In the genomic region with DNA sequence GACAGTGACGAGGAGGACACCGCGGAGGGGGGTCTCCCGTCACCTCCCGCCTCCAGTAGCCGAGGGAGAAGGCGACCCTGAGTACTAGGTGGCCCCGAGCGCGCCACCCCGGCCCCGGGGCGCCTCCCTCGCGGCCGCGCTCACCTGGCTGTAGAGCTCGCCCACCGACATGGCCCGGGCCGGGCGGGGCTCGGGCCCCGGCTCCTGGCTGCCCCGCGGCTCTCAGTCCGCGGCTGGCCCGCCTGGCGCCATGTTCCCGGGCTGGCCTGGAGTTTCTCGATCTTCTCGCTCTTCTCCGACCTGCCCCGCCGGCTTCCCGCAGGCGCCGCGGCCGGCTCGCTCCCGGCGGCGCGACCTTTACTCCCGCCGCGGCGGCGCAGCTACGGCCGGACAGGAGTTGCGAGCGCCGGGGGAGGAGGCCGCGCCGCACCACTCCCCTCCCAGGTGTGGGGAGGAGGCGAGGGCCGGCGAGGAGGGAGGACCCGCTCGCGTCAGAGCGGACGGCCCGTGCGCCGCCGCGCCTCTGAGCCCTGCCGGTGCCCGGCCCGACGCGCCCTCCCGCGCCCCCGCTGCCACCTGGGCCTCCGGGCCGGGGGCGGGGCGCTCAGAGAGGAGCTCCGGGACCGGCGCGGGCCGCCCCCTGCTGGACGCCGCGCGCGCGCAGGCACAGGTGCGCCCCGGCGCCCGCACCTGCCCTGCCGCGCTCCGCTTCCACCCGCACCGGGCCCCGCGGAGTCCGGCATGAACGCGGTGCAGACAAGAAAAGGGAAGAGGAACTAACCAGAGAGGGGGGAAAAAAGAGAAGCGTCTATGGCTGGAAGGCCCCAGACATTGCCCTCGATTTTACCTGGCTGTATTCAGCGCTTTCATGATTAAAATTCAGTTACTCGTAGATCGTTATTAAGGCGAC, we compare ENCODE assay signal across 8 cellular contexts. TPM values are rescaled to one million over a fixed set of nuclear protein-coding genes. Genes with fewer than 3 reads are reported as not detected.
DNase-seq lines count a peak whose midpoint lies in the region; ATAC-seq, FAIRE-seq and TF ChIP-seq lines count a peak whose summit lies in the region.

A gene (minus strand): TSS at position 525 of the 910 bp plus-strand sequence. CDS start 354 bp downstream, at position 171.

- H3K9me3 ChIP-seq in CD4-positive, CD25-positive, alpha-beta regulatory T cell (ENCODE audit: control insufficient read depth in 2 of 2, low read length in 2 of 2) = no peaks in the 10 kb centered on the region
- no peaks in the 10 kb centered on the region; the same call in none of the 2 replicates for H3K9me3 ChIP-seq in SJSA1 (replicated peaks)
- no peaks in the 10 kb centered on the region for H3K9me3 ChIP-seq in adrenal gland (replicated peaks in 1 of 3)
- no peaks in the 10 kb centered on the region for H3K9me3 ChIP-seq in keratinocyte (ENCODE audit: control insufficient read depth, low read depth, low read length)

- no peak for FAIRE-seq in keratinocyte (lab: Jason Lieb, UNC)

- no peaks in the 10 kb centered on the region for H4K20me1 ChIP-seq in keratinocyte (ENCODE audit: control insufficient read depth, extremely low read depth, insufficient read depth, low read length)

- peak within 1 kb of the TSS; percentile 26 for H2AFZ ChIP-seq in keratinocyte (ENCODE audit: control insufficient read depth, low read length)

- H3K36me3 Mint-ChIP-seq in CD4-positive, CD25-positive, alpha-beta regulatory T cell = no peaks in the 10 kb centered on the region

- no peaks in the 10 kb centered on the region for H3K9me1 ChIP-seq in keratinocyte (ENCODE audit: control insufficient read depth, extremely low read depth, insufficient read depth, low read length)

- DNase-seq in CD4-positive, CD25-positive, alpha-beta regulatory T cell = peak; percentile 5 to 44 (median 33)
- DNase-seq in SJSA1 (ENCODE audit: low read depth in 1 of 2, low spot score in 2 of 2) (no peak), adrenal gland (peak in 6 of 7 donors; percentile 34 to 55 (median 46)), keratinocyte (ENCODE audit: low read depth, low spot score) (no peak), hippocampal formation (lab: John Stamatoyannopoulos, UW) (no peak)
- peak; percentile 57 to 73 for DNase-seq in stimulated activated CD4-positive, alpha-beta T cell treated with anti-CD3 and anti-CD28 coated beads, Interleukin-2, amount 100 ng/mL, for 24 hours

- 1 to 25% (median 3%) methylated on average over 6 to 114 of the region's 115 CpGs for WGBS in adrenal gland, 4 donors

- H3K9ac ChIP-seq in keratinocyte (ENCODE audit: control insufficient read depth, extremely low read depth, insufficient read depth, low read length) = peak within 1 kb of the TSS; percentile 37

- no peaks in the 10 kb centered on the region for H3K36me3 ChIP-seq in CD4-positive, CD25-positive, alpha-beta regulatory T cell (ENCODE audit: control insufficient read depth, insufficient read depth, low read length)
- no peaks in the 10 kb centered on the region for H3K36me3 ChIP-seq in SJSA1
- H3K36me3 ChIP-seq in adrenal gland (replicated peaks in 1 of 2) = no peaks in the 10 kb centered on the region
- H3K36me3 ChIP-seq in keratinocyte (ENCODE audit: control insufficient read depth in 2 of 2, extremely low read depth in 1 of 2, insufficient read depth in 2 of 2, low read length in 2 of 2) = no peaks in the 10 kb centered on the region

- peaks cover 24% of the 10 kb centered on the region for H3K27me3 ChIP-seq in CD4-positive, CD25-positive, alpha-beta regulatory T cell (ENCODE audit: control insufficient read depth, insufficient read depth, low read length)
- peaks cover 76% of the 10 kb centered on the region for H3K27me3 ChIP-seq in SJSA1 (replicated peaks)
- H3K27me3 ChIP-seq in adrenal gland = peaks cover 16% of the 10 kb centered on the region
- peaks cover 47% of the 10 kb centered on the region for H3K27me3 ChIP-seq in keratinocyte (ENCODE audit: control insufficient read depth, extremely low read depth, insufficient read depth, low read length)

- dilution Hi-C loops in keratinocyte (cut with MboI; ENCODE audit: extremely low pct_ligation_motif_present, low sequenced_read_pairs) = no loop called here

- H3K27me3 Mint-ChIP-seq in CD4-positive, CD25-positive, alpha-beta regulatory T cell = peaks cover 67% of the 10 kb centered on the region

- TF ChIP-seq CTCF in adrenal gland (IDR thresholded peaks at IDR 0.05) = peak in 3 of 6 experiments; percentile 48 to 62 (median 55)
- TF ChIP-seq CTCF in keratinocyte (optimal IDR thresholded peaks at IDR 0.05 in 1 of 3, IDR thresholded peaks at IDR 0.05 in 1 of 3, conservative IDR thresholded peaks at IDR 0.05 in 1 of 3; ENCODE audit: extremely low read depth in 1 of 3, insufficient read depth in 2 of 3, low read length in 3 of 3) = peak in 1 of 3 experiments; percentile 65

- peak within 1 kb of the TSS; percentile 75 for H3K4me2 ChIP-seq in keratinocyte (ENCODE audit: control insufficient read depth, extremely low read depth, insufficient read depth, low read depth, low read length)

- peak within 1 kb of the TSS in 3 of 4 donors; percentile 55 to 71 (median 69) for H3K4me3 Mint-ChIP-seq in CD4-positive, CD25-positive, alpha-beta regulatory T cell

- no peak within 1 kb of the TSS for H3K4me3 ChIP-seq in CD4-positive, CD25-positive, alpha-beta regulatory T cell (ENCODE audit: low read depth, low read length)
- H3K4me3 ChIP-seq in SJSA1 = peak within 1 kb of the TSS; percentile 15; the same call in 1 of the 2 replicates
- peak within 1 kb of the TSS in 2 of 4 donors; percentile 34 to 67 for H3K4me3 ChIP-seq in adrenal gland
- peak within 1 kb of the TSS; percentile 49 to 66 (median 49) for H3K4me3 ChIP-seq in keratinocyte (ENCODE audit: control insufficient read depth in 2 of 3, extremely low read depth in 1 of 3, insufficient read depth in 2 of 3, low read depth in 1 of 3, low read length in 3 of 3)

- peak; percentile 63 to 66 for ATAC-seq in CD4-positive, CD25-positive, alpha-beta regulatory T cell (ENCODE audit: low read depth in 2 of 2)
- peak; percentile 81 for ATAC-seq in GM19351 (IDR thresholded peaks at IDR 0.05; ENCODE audit: unreplicated experiment)
- ATAC-seq in HG03558 (IDR thresholded peaks at IDR 0.05; ENCODE audit: extremely low read depth, unreplicated experiment) = peak; percentile 70

- no peaks in the 10 kb centered on the region for H3K79me2 ChIP-seq in keratinocyte (ENCODE audit: control insufficient read depth, insufficient read depth, low read length)

- H3K27ac Mint-ChIP-seq in CD4-positive, CD25-positive, alpha-beta regulatory T cell = no peak within 1 kb of the TSS

- no peaks in the 10 kb centered on the region for H3K4me1 ChIP-seq in CD4-positive, CD25-positive, alpha-beta regulatory T cell (ENCODE audit: control insufficient read depth, insufficient read depth, low read length, poor library complexity, severe bottlenecking)
- H3K4me1 ChIP-seq in SJSA1 (replicated peaks) (peaks cover 8% of the 10 kb centered on the region), adrenal gland (replicated peaks in 1 of 2) (peaks cover 10 to 13% of the 10 kb centered on the region in 2 donors), keratinocyte (ENCODE audit: control insufficient read depth, extremely low read depth, insufficient read depth, low read length) (peaks cover 7% of the 10 kb centered on the region)

- H3K9me3 Mint-ChIP-seq in CD4-positive, CD25-positive, alpha-beta regulatory T cell = peaks cover 0 to 4% (median 0%) of the 10 kb centered on the region in 7 donors

- intact Hi-C loops in adrenal gland (cut with DNase I) = loop anchor here in 1 of 2 donors (10.0 kb wide), 1 partner anchor 190 kb away; no protein-coding TSS in a partner anchor

- no peak within 1 kb of the TSS for H3K27ac ChIP-seq in CD4-positive, CD25-positive, alpha-beta regulatory T cell (ENCODE audit: insufficient read depth, low read length, poor library complexity, severe bottlenecking)
- H3K27ac ChIP-seq in SJSA1 = no peak within 1 kb of the TSS
- no peak within 1 kb of the TSS for H3K27ac ChIP-seq in adrenal gland
- no peak within 1 kb of the TSS for H3K27ac ChIP-seq in keratinocyte (ENCODE audit: control insufficient read depth, insufficient read depth, low read length)

- TF ChIP-seq POLR2A in adrenal gland (IDR thresholded peaks at IDR 0.05) = no peak

- H3K4me1 Mint-ChIP-seq in CD4-positive, CD25-positive, alpha-beta regulatory T cell = peaks cover 0 to 18% (median 0%) of the 10 kb centered on the region in 4 donors

RNA-seq across cellular contexts. Expression of the gene that starts here (rescaled TPM):
- not detected for total RNA-seq in CD4-positive, CD25-positive, alpha-beta regulatory T cell
- under 1 TPM in 2 of 4 donors, not detected in 2; 0.02 to 0.03 TPM for polyA plus RNA-seq in CD4-positive, CD25-positive, alpha-beta regulatory T cell
- 0.97 and 3.4 TPM in 2 replicates for total RNA-seq in SJSA1 (2014; rRNA removed; shearing (Covaris generic))
- total RNA-seq in adrenal gland = 1 to 10 TPM; 1.6 to 9.3 (median 3.9) TPM
- polyA plus RNA-seq in adrenal gland (1 to 10 TPM; 1.6 to 2.8 (median 1.8) TPM), keratinocyte (6.5 to 7.7 TPM (median 6.8 TPM) in 3 replicates)
- 86.8 TPM for polyA plus RNA-seq in keratinocyte (2011; ENCODE audit: low read depth)
- 11.3 and 15.5 TPM in 2 replicates for polyA plus RNA-seq in keratinocyte (2011; cell fraction: cytosol; rRNA removed)
- polyA plus RNA-seq in keratinocyte (2011; cell fraction: nucleus; rRNA removed) = 17.1 and 18.5 TPM in 2 replicates
- polyA plus RNA-seq in keratinocyte (2012; ENCODE audit: low replicate concordance) = 5.8 and 40.7 TPM in 2 replicates
- polyA minus RNA-seq in keratinocyte = 11.3 to 17.9 TPM (median 12.5 TPM) in 3 replicates
- polyA minus RNA-seq in keratinocyte (2011; cell fraction: cytosol; rRNA and poly(A)+ RNA removed) = 11.5 TPM
- polyA minus RNA-seq in keratinocyte (2011; cell fraction: nucleus; rRNA and poly(A)+ RNA removed) = 10.6 and 16.3 TPM in 2 replicates

Comparison
In these comparisons a context has a peak if more than half of its experiments do, and no peak if none do; other contexts are left out.
1. Peak in DNase-seq and ATAC-seq in CD4-positive, CD25-positive, alpha-beta regulatory T cell; RNA of the gene not detected or under 1 TPM.
2. DNase-seq: peak in adrenal gland (6 of 7) and stimulated activated CD4-positive, alpha-beta T cell treated with anti-CD3 and anti-CD28 coated beads, Interleukin-2, amount 100 ng/mL, for 24 hours (2 of 2); none in SJSA1 (0 of 2), keratinocyte (single experiment) and hippocampal formation (0 of 2).
3. Peak in every context shown above with its lines, with median percentiles within 50 percentile points of each other: ATAC-seq.